Comparison of ENCODE assay signal across 9 cellular contexts in the genomic region with DNA sequence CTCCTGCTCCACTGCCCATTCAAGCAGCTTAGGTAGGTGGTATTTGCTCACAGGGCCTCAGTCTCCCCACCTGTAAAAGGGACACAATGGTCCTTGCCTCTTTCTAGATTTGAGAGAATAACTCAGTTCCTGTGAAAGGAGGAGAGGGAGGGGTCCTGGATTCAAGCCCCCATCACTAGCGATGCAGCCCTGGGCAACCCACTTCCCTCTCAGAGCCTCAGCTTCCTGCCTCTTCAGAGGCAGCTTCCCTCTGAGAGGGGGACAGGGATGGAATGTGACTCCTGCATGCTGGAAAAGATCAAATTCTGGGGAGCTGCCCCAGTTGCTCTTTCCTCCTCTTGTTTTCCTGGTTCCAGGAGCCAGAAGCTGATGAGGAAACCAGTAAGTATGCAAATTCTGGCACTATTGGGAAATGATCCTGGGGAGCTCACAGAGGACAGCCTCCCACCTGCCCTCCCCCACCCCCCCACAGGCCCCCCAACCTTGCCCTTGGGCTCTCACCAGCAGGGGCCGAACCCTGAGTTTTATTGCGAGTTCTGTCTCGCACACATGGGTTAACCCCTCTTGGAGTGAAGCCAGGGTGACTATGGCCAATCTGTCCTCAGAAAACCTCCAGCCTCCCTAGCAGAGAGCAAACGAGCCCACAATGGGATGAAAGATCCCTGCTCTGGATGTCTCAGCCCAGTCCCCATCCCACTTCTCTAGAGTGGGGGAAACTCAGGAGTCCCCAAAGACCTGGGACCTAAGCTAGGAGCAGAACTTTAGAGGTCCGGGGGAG. TPM values are rescaled to one million over a fixed set of nuclear protein-coding genes. Genes with fewer than 3 reads are reported as not detected.
DNase-seq lines count a peak whose midpoint lies in the region; ATAC-seq and TF ChIP-seq lines count a peak whose summit lies in the region.
"Had no signal": no experiment of that assay in that cellular context is flagged by ENCODE, and none has a peak within 500 bp of the region (broad histone marks: within the 10 kb centered on the region; RNA-seq: fewer than 3 reads in every experiment).

No MANE protein-coding gene starts in this region.

- 0 out of 2 replicates have a peak overlapping the region, but pooled peaks have one; percentile 30 for H3K27ac ChIP-seq in HUES64 (ENCODE audit: low read depth, low read length)
- peak overlapping the region; percentile 73 for H3K27ac ChIP-seq in right cardiac atrium (ENCODE audit: low read length)

- H3K27me3 ChIP-seq in HUES64 (ENCODE audit: insufficient read depth, low read length) (no peaks in the 10 kb centered on the region), right cardiac atrium (ENCODE audit: control insufficient read depth, insufficient read depth) (no peaks in the 10 kb centered on the region)

- H3K9me3 ChIP-seq in HUES64 (ENCODE audit: insufficient read depth, low read depth, low read length) (no peaks in the 10 kb centered on the region), right cardiac atrium (ENCODE audit: control insufficient read depth, low read length) (no peaks in the 10 kb centered on the region)

- peaks cover 41% of the 10 kb centered on the region for H3K36me3 ChIP-seq in HUES64 (ENCODE audit: insufficient read depth, low read length)

- ATAC-seq in activated T-helper 17 cell treated with anti-CD3 and anti-CD28 coated beads, Interleukin-2, amount 50 U/mL, for 72 hours (replicated peaks): no peak
- ATAC-seq in right cardiac atrium: peak; percentile 10 to 12
- peak in 1 of 2 donors; percentile 4 for ATAC-seq in stimulated activated naive B cell treated with anti-CD40 and anti-IgM and Interleukin-4, amounts not matched to agents 10 μg/mL and 1 μg/mL and 100 μg/mL, for 72 hours (replicated peaks)
- no peak for ATAC-seq in HG03196 (IDR thresholded peaks at IDR 0.05; ENCODE audit: unreplicated experiment)
- no peak for ATAC-seq in GM21526 (IDR thresholded peaks at IDR 0.05; ENCODE audit: low FRiP score, unreplicated experiment)
- no peak for ATAC-seq in GM18519 (IDR thresholded peaks at IDR 0.05; ENCODE audit: low FRiP score, unreplicated experiment)

- H3K4me1 ChIP-seq in HUES64 (ENCODE audit: insufficient read depth, low read length) (no peaks in the 10 kb centered on the region), right cardiac atrium (ENCODE audit: control insufficient read depth, insufficient read depth, low read length) (peaks cover 10% of the 10 kb centered on the region)

- H3K27ac Mint-ChIP-seq in activated T-helper 17 cell treated with anti-CD3 and anti-CD28 coated beads, Interleukin-2, amount 50 U/mL, for 72 hours: peak overlapping the region; percentile 69
- peak overlapping the region; percentile 51 for H3K27ac Mint-ChIP-seq in stimulated activated naive B cell treated with anti-CD40 and anti-IgM and Interleukin-4, amounts not matched to agents 10 μg/mL and 1 μg/mL and 100 μg/mL, for 72 hours
- H3K27ac Mint-ChIP-seq in mesothelial cell of epicardium: no peak overlapping the region

- no peak overlapping the region for H3K4me3 ChIP-seq in HUES64 (ENCODE audit: low read length)
- no peak overlapping the region for H3K4me3 ChIP-seq in right cardiac atrium (ENCODE audit: low read length)

- no peak overlapping the region for H3K9ac ChIP-seq in HUES64 (ENCODE audit: low read depth, low read length)

- no peak overlapping the region for H3K4me3 Mint-ChIP-seq in activated T-helper 17 cell treated with anti-CD3 and anti-CD28 coated beads, Interleukin-2, amount 50 U/mL, for 72 hours
- H3K4me3 Mint-ChIP-seq in stimulated activated naive B cell treated with anti-CD40 and anti-IgM and Interleukin-4, amounts not matched to agents 10 μg/mL and 1 μg/mL and 100 μg/mL, for 72 hours: no peak overlapping the region
- no peak overlapping the region for H3K4me3 Mint-ChIP-seq in mesothelial cell of epicardium

- DNase-seq in right cardiac atrium (peak in 2 of 3 donors; percentile 45 to 61), mesothelial cell of epicardium (ENCODE audit: low spot score in 2 of 2, unreplicated experiment in 2 of 2) (no peak)
- no peak for DNase-seq in stimulated activated naive B cell treated with anti-CD40 and anti-IgM and Interleukin-4, amounts not matched to agents 10 μg/mL and 1 μg/mL and 100 μg/mL, for 72 hours
- DNase-seq: amygdala had no signal

- H3K36me3 Mint-ChIP-seq in activated T-helper 17 cell treated with anti-CD3 and anti-CD28 coated beads, Interleukin-2, amount 50 U/mL, for 72 hours (ENCODE audit: low read depth): peaks cover 70% of the 10 kb centered on the region
- H3K36me3 Mint-ChIP-seq in stimulated activated naive B cell treated with anti-CD40 and anti-IgM and Interleukin-4, amounts not matched to agents 10 μg/mL and 1 μg/mL and 100 μg/mL, for 72 hours: peaks cover 34 to 43% of the 10 kb centered on the region in 2 donors
- H3K36me3 Mint-ChIP-seq in mesothelial cell of epicardium: peaks cover 20% of the 10 kb centered on the region

- H3K9me3 Mint-ChIP-seq in activated T-helper 17 cell treated with anti-CD3 and anti-CD28 coated beads, Interleukin-2, amount 50 U/mL, for 72 hours: no peaks in the 10 kb centered on the region
- no peaks in the 10 kb centered on the region for H3K9me3 Mint-ChIP-seq in stimulated activated naive B cell treated with anti-CD40 and anti-IgM and Interleukin-4, amounts not matched to agents 10 μg/mL and 1 μg/mL and 100 μg/mL, for 72 hours
- H3K9me3 Mint-ChIP-seq in mesothelial cell of epicardium: no peaks in the 10 kb centered on the region

- intact Hi-C loops in right cardiac atrium (cut with DNase I): loop anchor here in 2 of 4 donors (5.0 kb wide), 1 partner anchor 34 kb away; no protein-coding TSS in a partner anchor

- no peaks in the 10 kb centered on the region for H3K27me3 Mint-ChIP-seq in activated T-helper 17 cell treated with anti-CD3 and anti-CD28 coated beads, Interleukin-2, amount 50 U/mL, for 72 hours
- no peaks in the 10 kb centered on the region for H3K27me3 Mint-ChIP-seq in stimulated activated naive B cell treated with anti-CD40 and anti-IgM and Interleukin-4, amounts not matched to agents 10 μg/mL and 1 μg/mL and 100 μg/mL, for 72 hours
- H3K27me3 Mint-ChIP-seq in mesothelial cell of epicardium (ENCODE audit: low read depth): no peaks in the 10 kb centered on the region

- peaks cover 25% of the 10 kb centered on the region for H3K4me1 Mint-ChIP-seq in activated T-helper 17 cell treated with anti-CD3 and anti-CD28 coated beads, Interleukin-2, amount 50 U/mL, for 72 hours
- H3K4me1 Mint-ChIP-seq in stimulated activated naive B cell treated with anti-CD40 and anti-IgM and Interleukin-4, amounts not matched to agents 10 μg/mL and 1 μg/mL and 100 μg/mL, for 72 hours: peaks cover 32 to 38% of the 10 kb centered on the region in 2 donors
- H3K4me1 Mint-ChIP-seq in mesothelial cell of epicardium: no peaks in the 10 kb centered on the region

- no peak for TF ChIP-seq CTCF in mesothelial cell of epicardium (IDR thresholded peaks at IDR 0.05; ENCODE audit: unreplicated experiment)

- 87% methylated on average over 5 of the region's 6 CpGs for WGBS in HUES64
- 45% methylated on average over 6 of the region's 6 CpGs for WGBS in right cardiac atrium

RNA-seq across cellular contexts. Expression of a gene that starts 11.7 kb away (rescaled TPM):
- 3.3 TPM for polyA plus RNA-seq in HUES64 (2013, experiment 1 of 2)
- 4.9 TPM for polyA plus RNA-seq in HUES64 (2013, experiment 2 of 2)
- 10 to 100 TPM; 40.1 to 73.3 TPM for total RNA-seq in activated T-helper 17 cell treated with anti-CD3 and anti-CD28 coated beads, Interleukin-2, amount 50 U/mL, for 72 hours
- total RNA-seq in right cardiac atrium (10 to 100 TPM in 1 of 4 donors, 1 to 10 TPM in 3; 6.0 to 15.1 (median 8.1) TPM), mesothelial cell of epicardium (8.9 to 11.1 TPM (median 9.2 TPM) in 3 replicates)
- 7.2 TPM for polyA plus RNA-seq in right cardiac atrium

RNA-seq across cellular contexts. Expression of a gene that starts 28.5 kb away (rescaled TPM):
- polyA plus RNA-seq in HUES64 (2013, experiment 1 of 2): 42.9 TPM
- polyA plus RNA-seq in HUES64 (2013, experiment 2 of 2): 45.3 TPM
- 10 to 100 TPM; 53.1 to 56.8 TPM for total RNA-seq in activated T-helper 17 cell treated with anti-CD3 and anti-CD28 coated beads, Interleukin-2, amount 50 U/mL, for 72 hours
- total RNA-seq in right cardiac atrium: 10 to 100 TPM; 35.0 to 40.1 (median 39.2) TPM
- 32.7 TPM for polyA plus RNA-seq in right cardiac atrium
- 58.2 to 58.7 TPM (median 58.4 TPM) in 3 replicates for total RNA-seq in mesothelial cell of epicardium

Comparison
In these comparisons a context has a peak if more than half of its experiments do, and no peak if none do; other contexts are left out.
1. ATAC-seq: peak in right cardiac atrium (2 of 2); none in activated T-helper 17 cell treated with anti-CD3 and anti-CD28 coated beads, Interleukin-2, amount 50 U/mL, for 72 hours (single experiment), HG03196 (single experiment), GM21526 (single experiment) and GM18519 (single experiment).
2. DNase-seq: peak in right cardiac atrium (2 of 3); none in stimulated activated naive B cell treated with anti-CD40 and anti-IgM and Interleukin-4, amounts not matched to agents 10 μg/mL and 1 μg/mL and 100 μg/mL, for 72 hours (single experiment) and mesothelial cell of epicardium (0 of 2).